ENCODE assay signal across 25 cellular contexts in genomic region chr6:80348263-80348662, GRCh38.
DNase-seq lines count a peak whose midpoint lies in the region; ATAC-seq and TF ChIP-seq lines count a peak whose summit lies in the region.
"Had no signal": no experiment of that assay in that cellular context is flagged by ENCODE, and none has a peak within 500 bp of the region (broad histone marks: within the 10 kb centered on the region; RNA-seq: fewer than 3 reads in every experiment).

No MANE protein-coding gene starts in this region.

- H3K36me3 Mint-ChIP-seq in MCF 10A (ENCODE audit: insufficient read depth, unreplicated experiment) = no peaks in the 10 kb centered on the region

- no peak overlapping the region for H3K14ac ChIP-seq in mesenchymal stem cell (ENCODE audit: low read length in 2 of 2)

- CTCF ChIA-PET in MCF 10A (lab: Yijun Ruan, JAX) = interaction anchor here (2.2 kb wide), 1 partner anchor 11 kb away, joined by 8 read pairs; no protein-coding TSS in a partner anchor
- CTCF ChIA-PET in PC-9 (lab: Charles Lee) = no interaction called here

- no peaks in the 10 kb centered on the region for H3K79me1 ChIP-seq in mesenchymal stem cell (replicated peaks; ENCODE audit: low read length, poor library complexity, severe bottlenecking)

- H3F3A ChIP-seq in PC-9 (ENCODE audit: insufficient read depth, low read depth) = no peaks in the 10 kb centered on the region; the same call in 1 of the 2 replicates

- H3K4me1 Mint-ChIP-seq in MCF 10A (ENCODE audit: insufficient read depth, unreplicated experiment) = peaks cover 4% of the 10 kb centered on the region
- H3K4me1 Mint-ChIP-seq: endodermal cell, nephron progenitor cell, T-helper 17 cell had no signal

- H2BK15ac ChIP-seq in mesenchymal stem cell (ENCODE audit: low read depth, poor library complexity, severe bottlenecking) = no peak overlapping the region

- no peaks in the 10 kb centered on the region for H3K9me3 ChIP-seq in breast epithelium
- no peaks in the 10 kb centered on the region for H3K9me3 ChIP-seq in aorta (ENCODE audit: control insufficient read depth, low read length)
- no peaks in the 10 kb centered on the region for H3K9me3 ChIP-seq in PC-9 (ENCODE audit: insufficient read depth, low read depth)
- no peaks in the 10 kb centered on the region for H3K9me3 ChIP-seq in mesenchymal stem cell (ENCODE audit: control insufficient read depth, low read length)
- H3K9me3 ChIP-seq: BE2C, esophagus squamous epithelium had no signal

- no peak for TF ChIP-seq CTCF in MCF 10A (IDR thresholded peaks at IDR 0.05; ENCODE audit: unreplicated experiment)
- TF ChIP-seq CTCF in breast epithelium (IDR thresholded peaks at IDR 0.05) = no peak
- no peak for TF ChIP-seq CTCF in PC-9 (conservative IDR thresholded peaks at IDR 0.05)

- BruUV-seq in MCF 10A (replicated peaks; lab: Mats Ljungman, UMichigan) (no TSS peak), PC-9 (replicated peaks; lab: Mats Ljungman, UMichigan) (no TSS peak)

- H2AFZ ChIP-seq in PC-9 (no peak overlapping the region), mesenchymal stem cell (ENCODE audit: low read depth, low read length) (no peak overlapping the region)

- no peaks in the 10 kb centered on the region for H3K9me3 Mint-ChIP-seq in MCF 10A (ENCODE audit: unreplicated experiment)
- H3K9me3 Mint-ChIP-seq: activated naive CD4-positive, alpha-beta T cell treated with anti-CD3 and anti-CD28 coated beads for 36 hours; endodermal cell; nephron progenitor cell had no signal

- H2BK5ac ChIP-seq in mesenchymal stem cell (ENCODE audit: low read depth, low read length, poor library complexity, severe bottlenecking) = no peak overlapping the region

- intact Hi-C loops in MCF 10A (cut with micrococcal nuclease) (no loop called here), breast epithelium (cut with DNase I; ENCODE audit: low total_unique reads) (no loop called here), aorta (cut with DNase I) (no loop called here), PC-9 (cut with micrococcal nuclease; ENCODE audit: unreplicated experiment) (no loop called here)

- H3K9ac ChIP-seq in mesenchymal stem cell (ENCODE audit: low read length) = no peak overlapping the region

- H3K4ac ChIP-seq in mesenchymal stem cell (ENCODE audit: low read depth in 1 of 2, low read length in 2 of 2) = no peak overlapping the region

- H3K27ac Mint-ChIP-seq in MCF 10A (ENCODE audit: low read depth, unreplicated experiment) = no peak overlapping the region
- H3K27ac Mint-ChIP-seq: activated naive CD4-positive, alpha-beta T cell treated with anti-CD3 and anti-CD28 coated beads for 36 hours; endodermal cell; nephron progenitor cell; T-helper 17 cell had no signal

- H2BK120ac ChIP-seq in mesenchymal stem cell (ENCODE audit: low read depth, low read length) = no peak overlapping the region

- H2AK5ac ChIP-seq in mesenchymal stem cell (ENCODE audit: low read length, severe bottlenecking) = no peak overlapping the region

- no peak overlapping the region for H3K4me3 ChIP-seq in breast epithelium
- no peak overlapping the region for H3K4me3 ChIP-seq in aorta (ENCODE audit: low read length in 2 of 2)
- H3K4me3 ChIP-seq in PC-9 = no peak overlapping the region
- no peak overlapping the region for H3K4me3 ChIP-seq in mesenchymal stem cell (ENCODE audit: insufficient read depth in 1 of 2, low read depth in 1 of 2, low read length in 2 of 2)
- H3K4me3 ChIP-seq: esophagus squamous epithelium, skin epidermis had no signal

- H3K27ac ChIP-seq in breast epithelium (no peak overlapping the region), aorta (ENCODE audit: low read depth in 1 of 2, low read length in 2 of 2) (no peak overlapping the region), PC-9 (no peak overlapping the region), mesenchymal stem cell (ENCODE audit: low read length, poor library complexity, severe bottlenecking) (no peak overlapping the region)
- H3K27ac ChIP-seq: esophagus squamous epithelium, skin epidermis had no signal

- POLR2A ChIA-PET in MCF 10A (lab: Yijun Ruan, JAX) = no interaction called here
- POLR2A ChIA-PET in PC-9 (lab: Charles Lee; ENCODE audit: unreplicated experiment) = no interaction called here

- H3K4me1 ChIP-seq in breast epithelium (no peaks in the 10 kb centered on the region), aorta (ENCODE audit: control insufficient read depth in 1 of 2, insufficient read depth in 2 of 2, low read length in 2 of 2) (peaks cover 0 to 5% of the 10 kb centered on the region in 2 donors), PC-9 (replicated peaks; ENCODE audit: insufficient read depth) (no peaks in the 10 kb centered on the region), mesenchymal stem cell (ENCODE audit: control insufficient read depth, insufficient read depth, low read depth, low read length) (no peaks in the 10 kb centered on the region)
- H3K4me1 ChIP-seq: BE2C, esophagus squamous epithelium had no signal

- H3K36me3 ChIP-seq in breast epithelium (no peaks in the 10 kb centered on the region), aorta (ENCODE audit: control insufficient read depth in 1 of 2, insufficient read depth in 2 of 2, low read length in 1 of 2) (no peaks in the 10 kb centered on the region), PC-9 (ENCODE audit: low read depth) (no peaks in the 10 kb centered on the region), mesenchymal stem cell (ENCODE audit: control insufficient read depth in 1 of 2, insufficient read depth in 2 of 2, low read depth in 1 of 2, low read length in 2 of 2) (no peaks in the 10 kb centered on the region)
- H3K36me3 ChIP-seq: BE2C, esophagus squamous epithelium had no signal

- H3K4me2 ChIP-seq in PC-9 = no peak overlapping the region
- H3K4me2 ChIP-seq in mesenchymal stem cell (ENCODE audit: low read length, poor library complexity, severe bottlenecking) = no peak overlapping the region

- no peaks in the 10 kb centered on the region for H3K79me2 ChIP-seq in PC-9 (ENCODE audit: low read depth)

- DNase-seq in MCF 10A (ENCODE audit: unreplicated experiment) (peak; percentile 44), breast epithelium (ENCODE audit: low spot score in 2 of 2) (no peak), astrocyte of the hippocampus (ENCODE audit: low read depth, low spot score) (peak; percentile 90), iris pigment epithelial cell (ENCODE audit: low read depth) (peak; percentile 48), aorta (no peak), PC-9 (no peak), inferior parietal cortex (ENCODE audit: extremely low spot score) (no peak), mesenchymal stem cell (no peak)
- DNase-seq: activated CD4-positive, alpha-beta T cell treated with anti-CD3 and anti-CD28 coated beads for 4 hours; activated naive CD4-positive, alpha-beta T cell treated with anti-CD3 and anti-CD28 coated beads for 36 hours; activated T-cell treated with anti-CD3 and anti-CD28 coated beads, Interleukin-2, amount 50 U/mL, for 48 hours; anterior cingulate cortex; BE2C; endodermal cell; esophagus squamous epithelium; glutamatergic neuron; Kasumi-1; midbrain; NCI-H1092; NCI-H1930; nephron progenitor cell; posterior cingulate gyrus; stimulated activated naive CD8-positive, alpha-beta T cell treated with anti-CD3 and anti-CD28 coated beads, Interleukin-15, Interleukin-2, amounts not matched to agents 100 U/mL and 50 U/mL, for 24 hours; T-helper 17 cell had no signal

- H4K8ac ChIP-seq in mesenchymal stem cell (ENCODE audit: low read length) = no peak overlapping the region

- peak; percentile 50 for ATAC-seq in aorta (ENCODE audit: low FRiP score)
- ATAC-seq: stimulated activated naive CD8-positive, alpha-beta T cell treated with anti-CD3 and anti-CD28 coated beads, Interleukin-15, Interleukin-2, amounts not matched to agents 100 U/mL and 50 U/mL, for 24 hours; T-helper 17 cell had no signal

- 24 to 26% methylated on average over 2 of the region's 2 CpGs for WGBS in aorta, 2 donors
- WGBS in mesenchymal stem cell = 78% methylated on average over 2 of the region's 2 CpGs

- H3K9me2 ChIP-seq in PC-9 (ENCODE audit: insufficient read depth) = no peaks in the 10 kb centered on the region

- H3K18ac ChIP-seq in mesenchymal stem cell (ENCODE audit: low read depth in 1 of 2, low read length in 2 of 2) = no peak overlapping the region

- no peak overlapping the region for H4K91ac ChIP-seq in mesenchymal stem cell (ENCODE audit: low read length)

- H3K23ac ChIP-seq in mesenchymal stem cell (ENCODE audit: low read length in 2 of 2) = no peak overlapping the region

- H2BK12ac ChIP-seq in mesenchymal stem cell (ENCODE audit: low read length in 2 of 2) = no peak overlapping the region

- no peaks in the 10 kb centered on the region for H3K27me3 ChIP-seq in breast epithelium
- H3K27me3 ChIP-seq in aorta (ENCODE audit: control insufficient read depth in 1 of 2, insufficient read depth in 2 of 2, low read length in 1 of 2) = no peaks in the 10 kb centered on the region
- no peaks in the 10 kb centered on the region for H3K27me3 ChIP-seq in PC-9 (ENCODE audit: insufficient read depth, low read depth)
- no peaks in the 10 kb centered on the region for H3K27me3 ChIP-seq in mesenchymal stem cell (ENCODE audit: control insufficient read depth in 1 of 2, insufficient read depth in 1 of 2, low read length in 2 of 2)
- H3K27me3 ChIP-seq: BE2C, esophagus squamous epithelium had no signal

- H3K4me3 Mint-ChIP-seq in MCF 10A (ENCODE audit: unreplicated experiment) = no peak overlapping the region
- H3K4me3 Mint-ChIP-seq: activated naive CD4-positive, alpha-beta T cell treated with anti-CD3 and anti-CD28 coated beads for 36 hours; endodermal cell; nephron progenitor cell; T-helper 17 cell had no signal

- no peaks in the 10 kb centered on the region for H3K27me3 Mint-ChIP-seq in MCF 10A (ENCODE audit: insufficient read depth, unreplicated experiment)
- H3K27me3 Mint-ChIP-seq: T-helper 17 cell had no signal

- no peaks in the 10 kb centered on the region for H4K20me1 ChIP-seq in PC-9 (ENCODE audit: insufficient read depth)

- TF ChIP-seq POLR2A in breast epithelium (IDR thresholded peaks at IDR 0.05) = no peak

Comparison
In these comparisons a context has a peak if more than half of its experiments do, and no peak if none do; other contexts are left out.
1. DNase-seq: peak in MCF 10A (single experiment), astrocyte of the hippocampus (single experiment) and iris pigment epithelial cell (single experiment); none in breast epithelium (0 of 2), aorta (0 of 2), PC-9 (0 of 2), inferior parietal cortex (single experiment) and mesenchymal stem cell (single experiment).